In genomic region chr6:90485615-90486277, GRCh38 we compare ENCODE assay signal across 26 cellular contexts.
A peak's percentile ranks its signal among the peaks of the same experiment; 100 is the strongest.
DNase-seq lines count a peak whose midpoint lies in the region; ATAC-seq, FAIRE-seq and TF ChIP-seq lines count a peak whose summit lies in the region.
"Had no signal": no experiment of that assay in that cellular context is flagged by ENCODE, and none has a peak within 500 bp of the region (broad histone marks: within the 10 kb centered on the region; RNA-seq: fewer than 3 reads in every experiment).

No MANE protein-coding gene starts in this region.

- H3K4me3 ChIP-seq in BE2C (ENCODE audit: low read depth, low read length): no peak overlapping the region
- H3K4me3 ChIP-seq: left ventricle myocardium inferior, sigmoid colon had no signal

- no peak for TF ChIP-seq POLR2A in GM12891 (IDR thresholded peaks at IDR 0.05; ENCODE audit: low read depth, low read length)

- H3K4me3 Mint-ChIP-seq in memory B cell (no peak overlapping the region), immature natural killer cell (no peak overlapping the region)
- H3K4me3 Mint-ChIP-seq: activated naive CD8-positive, alpha-beta T cell treated with anti-CD3 and anti-CD28 coated beads for 36 hours; central memory CD8-positive, alpha-beta T cell; HFFc6; mesothelial cell of epicardium; natural killer cell had no signal

- no peak for FAIRE-seq in GM12891 (lab: Jason Lieb, UNC)
- FAIRE-seq: astrocyte had no signal

- ATAC-seq in HG02885 (IDR thresholded peaks at IDR 0.05; ENCODE audit: poor library complexity, unreplicated experiment) (peak; percentile 62), memory B cell (ENCODE audit: low read depth) (peak; percentile 99)
- ATAC-seq: natural killer cell, PC-3 had no signal

- H3K27ac Mint-ChIP-seq in memory B cell: peak overlapping the region; percentile 63
- no peak overlapping the region for H3K27ac Mint-ChIP-seq in immature natural killer cell
- H3K27ac Mint-ChIP-seq: activated naive CD8-positive, alpha-beta T cell treated with anti-CD3 and anti-CD28 coated beads for 36 hours; HFFc6; mesothelial cell of epicardium; natural killer cell had no signal

- H3K9me3 Mint-ChIP-seq in memory B cell: peaks cover 4% of the 10 kb centered on the region
- H3K9me3 Mint-ChIP-seq in immature natural killer cell: no peaks in the 10 kb centered on the region
- H3K9me3 Mint-ChIP-seq: central memory CD8-positive, alpha-beta T cell; HFFc6; natural killer cell had no signal

- peaks cover 4% of the 10 kb centered on the region for H3K36me3 Mint-ChIP-seq in memory B cell
- no peaks in the 10 kb centered on the region for H3K36me3 Mint-ChIP-seq in immature natural killer cell
- H3K36me3 Mint-ChIP-seq: mesothelial cell of epicardium, natural killer cell had no signal

- no peaks in the 10 kb centered on the region for H3K36me3 ChIP-seq in BE2C
- H3K36me3 ChIP-seq: left ventricle myocardium inferior, sigmoid colon had no signal

- 0 out of 2 replicates have a peak, but pooled peaks cover 4% of the 10 kb centered on the region for H3K27me3 ChIP-seq in BE2C
- H3K27me3 ChIP-seq: sigmoid colon had no signal

- H3K4me1 ChIP-seq in BE2C: no peaks in the 10 kb centered on the region
- H3K4me1 ChIP-seq: left ventricle myocardium inferior, parathyroid adenoma, sigmoid colon had no signal

- no peaks in the 10 kb centered on the region for H3K9me3 ChIP-seq in BE2C
- H3K9me3 ChIP-seq: left ventricle myocardium inferior, sigmoid colon had no signal

- no peak for TF ChIP-seq CTCF in BE2C (IDR thresholded peaks at IDR 0.05; ENCODE audit: low read depth, low read length)

- DNase-seq in GM12891 (ENCODE audit: insufficient read length, low spot score) (no peak), RPMI8226 (peak; percentile 75), memory B cell (ENCODE audit: low spot score in 2 of 2) (peak in 1 of 2 donors; percentile 34), BE2C (no peak), NCI-H524 (lab: John Stamatoyannopoulos, UW) (no peak), immature natural killer cell (no peak)
- no peak for DNase-seq in stimulated activated CD4-positive, alpha-beta T cell treated with anti-CD3 and anti-CD28 coated beads, Interleukin-1b, Interleukin-23, amount 100 ng/mL, for 48 hours
- DNase-seq: ACHN; activated CD4-positive, alpha-beta T cell treated with anti-CD3 and anti-CD28 coated beads for 1 hour; activated naive CD8-positive, alpha-beta T cell treated with anti-CD3 and anti-CD28 coated beads for 36 hours; HFFc6; left ventricle myocardium inferior; natural killer cell; NCI-H1694 treated with DMSO at 0.1 percent for 48 hours; NCI-H774; PC-3; SHP77 treated with DMSO at 0.1 percent for 48 hours; sigmoid colon; stimulated activated CD4-positive, alpha-beta T cell treated with anti-CD3 and anti-CD28 coated beads, Interleukin-15, amount 100 ng/mL, for 24 hours; stimulated activated CD8-positive, alpha-beta memory T cell treated with anti-CD3 and anti-CD28 coated beads, Interleukin-4, amount 100 ng/mL, for 48 hours; SW 1271 had no signal

- peaks cover 3% of the 10 kb centered on the region for H3K4me1 Mint-ChIP-seq in memory B cell
- no peaks in the 10 kb centered on the region for H3K4me1 Mint-ChIP-seq in immature natural killer cell
- H3K4me1 Mint-ChIP-seq: central memory CD8-positive, alpha-beta T cell; natural killer cell had no signal

- peaks cover 1% of the 10 kb centered on the region for H3K27me3 Mint-ChIP-seq in memory B cell
- peaks cover 0 to 7% (median 6%) of the 10 kb centered on the region in 3 donors for H3K27me3 Mint-ChIP-seq in immature natural killer cell (ENCODE audit: low read depth in 3 of 3)
- H3K27me3 Mint-ChIP-seq: central memory CD8-positive, alpha-beta T cell had no signal

TF ChIP-seq in GM12891, 5 proteins besides CTCF, POLR2A, EP300 and RAD21:
- no peak for TF ChIP-seq TAF1 (IDR thresholded peaks at IDR 0.05; ENCODE audit: low read depth, low read length)
- TF ChIP-seq PAX5 (IDR thresholded peaks at IDR 0.05; ENCODE audit: insufficient read depth, low read length, severe bottlenecking): no peak
- TF ChIP-seq SPI1 (IDR thresholded peaks at IDR 0.05; ENCODE audit: low read depth, low read length): peak; percentile 91
- TF ChIP-seq POLR2AphosphoS5 (IDR thresholded peaks at IDR 0.05; ENCODE audit: low read depth, low read length): no peak
- no peak for TF ChIP-seq POU2F2 (IDR thresholded peaks at IDR 0.05; ENCODE audit: low read depth, low read length)
